8 cellular contexts compared by ENCODE assay signal in the genomic region with DNA sequence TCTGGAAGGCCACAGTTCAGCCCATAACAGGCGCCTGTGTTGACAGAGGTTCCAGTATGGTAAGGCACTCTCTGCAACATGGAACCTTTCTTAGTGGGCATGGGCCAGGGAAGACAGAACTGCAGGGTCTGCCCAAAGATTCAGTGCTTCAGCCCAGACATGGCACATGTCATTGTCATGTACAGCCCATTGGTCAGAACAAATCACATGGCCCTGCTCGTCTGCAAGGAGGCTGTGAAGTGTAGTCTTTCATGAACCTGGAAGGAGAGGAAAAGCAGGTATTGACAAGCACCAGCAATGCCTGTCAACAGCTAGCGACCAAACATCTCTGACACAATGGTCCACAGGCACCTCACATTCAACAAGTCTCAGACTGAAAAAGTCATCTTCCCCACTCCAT.
"Had no signal": no experiment of that assay in that cellular context is flagged by ENCODE, and none has a peak within 500 bp of the region (broad histone marks: within the 10 kb centered on the region; RNA-seq: fewer than 3 reads in every experiment).

No MANE protein-coding gene starts in this region.

- DNase-seq: H9, HCEC 1CT, IMR-90, KBM-7 had no signal

- FAIRE-seq: H1, H54 had no signal

- H3K4me3 ChIP-seq: GM23338 had no signal

- H3K27ac ChIP-seq: HL-60 had no signal

- H2AFZ ChIP-seq: GM23338 had no signal

- H3K4me2 ChIP-seq: GM23338 had no signal

- ATAC-seq: GM23338 had no signal
